ENCODE assay signal across 20 cellular contexts in genomic region chr2:237384672-237385020, GRCh38.
"Had no signal": no experiment of that assay in that cellular context is flagged by ENCODE, and none has a peak within 500 bp of the region (broad histone marks: within the 10 kb centered on the region; RNA-seq: fewer than 3 reads in every experiment).

No MANE protein-coding gene starts in this region.

- H3K27me3 ChIP-seq: heart left ventricle had no signal

- H3K4me1 Mint-ChIP-seq: immature natural killer cell, memory B cell, natural killer cell had no signal

- H3K27me3 Mint-ChIP-seq: activated naive CD8-positive, alpha-beta T cell had no signal

- H3K36me3 ChIP-seq: WERI-Rb-1 had no signal

- FAIRE-seq: frontal cortex had no signal

- H2AFZ ChIP-seq: parathyroid adenoma had no signal

- H3K79me2 ChIP-seq: parathyroid adenoma had no signal

- DNase-seq: activated CD4-positive, alpha-beta T cell treated with anti-CD3 and anti-CD28 coated beads for 1 hour; activated gamma-delta T cell; activated T-cell treated with anti-CD3 and anti-CD28 coated beads, Interleukin-2, amount 50 U/mL, for 72 hours; amniotic stem cell; dermis blood vessel endothelial cell; heart left ventricle; immature natural killer cell; kidney glomerular epithelial cell; left ventricle myocardium inferior; natural killer cell; stimulated activated CD4-positive, alpha-beta T cell treated with anti-CD3 and anti-CD28 coated beads, Interleukin-12 subunit alpha, Interleukin-12 subunit beta, amount 100 ng/mL, for 4 hours; stimulated activated CD4-positive, alpha-beta T cell treated with anti-CD3 and anti-CD28 coated beads, Interleukin-1b, Interleukin-23, amount 100 ng/mL, for 48 hours; stimulated activated CD8-positive, alpha-beta memory T cell treated with anti-CD3 and anti-CD28 coated beads, Interleukin-4, amount 100 ng/mL, for 48 hours; stimulated activated naive CD4-positive, alpha-beta T cell treated with Interleukin-2 at 50 U/mL for 16 hours; WERI-Rb-1 had no signal

- H3K4me3 ChIP-seq: heart left ventricle, left ventricle myocardium inferior had no signal

- H3K4me3 Mint-ChIP-seq: activated naive CD8-positive, alpha-beta T cell; activated T-cell treated with anti-CD3 and anti-CD28 coated beads, Interleukin-2, amount 50 U/mL, for 72 hours; immature natural killer cell; memory B cell; natural killer cell; type B pancreatic cell had no signal

- H3K27ac ChIP-seq: left ventricle myocardium inferior, parathyroid adenoma, WERI-Rb-1 had no signal

- H3K27ac Mint-ChIP-seq: activated naive CD8-positive, alpha-beta T cell; activated T-cell treated with anti-CD3 and anti-CD28 coated beads, Interleukin-2, amount 50 U/mL, for 72 hours; immature natural killer cell; memory B cell; natural killer cell; type B pancreatic cell had no signal

- H3K4me1 ChIP-seq: heart left ventricle, left ventricle myocardium inferior, parathyroid adenoma had no signal

- ATAC-seq: activated T-cell treated with anti-CD3 and anti-CD28 coated beads, Interleukin-2, amount 50 U/mL, for 72 hours; natural killer cell had no signal

- H3K36me3 Mint-ChIP-seq: immature natural killer cell, memory B cell, natural killer cell had no signal

- H3K9me3 Mint-ChIP-seq: activated T-cell treated with anti-CD3 and anti-CD28 coated beads, Interleukin-2, amount 50 U/mL, for 72 hours; immature natural killer cell; memory B cell; natural killer cell had no signal
